Comparison of ENCODE assay signal across 14 cellular contexts in the genomic region with DNA sequence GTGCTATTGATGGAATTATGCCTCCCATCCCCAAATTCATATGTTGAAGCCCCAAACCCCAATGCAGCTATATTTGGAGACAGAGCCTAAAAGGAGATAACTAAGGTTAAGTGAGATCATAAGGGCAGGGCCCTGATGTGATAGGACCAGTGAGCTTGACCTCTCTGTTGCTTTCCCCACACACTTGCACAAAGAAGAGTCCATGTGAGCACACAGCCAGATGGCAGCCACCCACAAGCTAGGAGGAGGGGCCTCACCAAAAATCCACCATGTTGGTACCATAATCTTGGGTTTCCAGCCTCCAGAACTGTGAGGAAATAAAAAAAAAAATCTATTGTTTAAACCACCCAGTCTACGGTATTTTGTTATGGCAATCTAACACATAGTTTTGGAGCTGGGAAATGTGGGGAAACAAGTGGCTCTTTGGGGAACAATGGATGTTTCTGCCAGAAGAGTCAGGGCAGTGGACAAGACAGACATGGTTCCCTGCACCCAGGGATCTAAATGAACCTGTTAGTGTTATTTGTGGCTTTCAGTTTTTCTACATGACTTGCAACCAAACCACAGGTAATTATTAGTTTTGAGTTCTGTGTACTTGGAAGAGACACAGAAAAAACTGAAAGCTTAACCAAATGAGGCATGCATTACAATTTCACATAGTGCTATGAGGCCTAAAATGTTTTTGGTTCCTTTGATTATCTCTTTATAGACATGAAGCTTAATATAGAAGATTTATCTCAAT.
A peak's percentile ranks its signal among the peaks of the same experiment; 100 is the strongest.
DNase-seq lines count a peak whose midpoint lies in the region; ATAC-seq, FAIRE-seq and TF ChIP-seq lines count a peak whose summit lies in the region.
"Had no signal": no experiment of that assay in that cellular context is flagged by ENCODE, and none has a peak within 500 bp of the region (broad histone marks: within the 10 kb centered on the region; RNA-seq: fewer than 3 reads in every experiment).

No MANE protein-coding gene starts in this region.

- no peak overlapping the region for H3K18ac ChIP-seq in IMR-90 (ENCODE audit: low read depth, low read length)

- H3K27ac Mint-ChIP-seq in activated naive CD4-positive, alpha-beta T cell treated with anti-CD3 and anti-CD28 coated beads, Interleukin-2, amount 10 ng/mL, durations not matched to agents 7 days and 5 days: no peak overlapping the region
- H3K27ac Mint-ChIP-seq: activated CD8-positive, alpha-beta memory T cell treated with anti-CD3 and anti-CD28 coated beads, Interleukin-2, amount 10 ng/mL, durations not matched to agents 7 days and 5 days; B cell had no signal

- no peak overlapping the region for H4K5ac ChIP-seq in IMR-90 (ENCODE audit: low read depth, low read length)

- no peak for TF ChIP-seq CTCF in IMR-90 (conservative IDR thresholded peaks at IDR 0.05; ENCODE audit: low read depth, low read length)

- no peaks in the 10 kb centered on the region for H3K9me3 Mint-ChIP-seq in activated naive CD4-positive, alpha-beta T cell treated with anti-CD3 and anti-CD28 coated beads, Interleukin-2, amount 10 ng/mL, durations not matched to agents 7 days and 5 days

- no peaks in the 10 kb centered on the region for H3K36me3 Mint-ChIP-seq in activated naive CD4-positive, alpha-beta T cell treated with anti-CD3 and anti-CD28 coated beads, Interleukin-2, amount 10 ng/mL, durations not matched to agents 7 days and 5 days
- H3K36me3 Mint-ChIP-seq: activated CD8-positive, alpha-beta memory T cell treated with anti-CD3 and anti-CD28 coated beads, Interleukin-2, amount 10 ng/mL, durations not matched to agents 7 days and 5 days had no signal

- no peak overlapping the region for H3K9ac ChIP-seq in IMR-90 (ENCODE audit: low read depth, low read length)

- H3K14ac ChIP-seq in IMR-90 (replicated peaks; ENCODE audit: low read depth, low read length): peak overlapping the region; percentile 48; the same call in 1 of the 2 replicates

- no peaks in the 10 kb centered on the region for H3K9me3 ChIP-seq in IMR-90 (ENCODE audit: control insufficient read depth, insufficient read depth, low read length)

- TF ChIP-seq POLR2A in GM12891 (IDR thresholded peaks at IDR 0.05; ENCODE audit: low read depth, low read length) (no peak), IMR-90 (IDR thresholded peaks at IDR 0.05; ENCODE audit: low read depth, low read length) (no peak)

- peak; percentile 11 for DNase-seq in GM12891 (ENCODE audit: insufficient read length, low spot score)
- no peak for DNase-seq in IMR-90
- no peak for DNase-seq in effector CD8-positive, alpha-beta T cell (lab: John Stamatoyannopoulos, UW)
- no peak for DNase-seq in NCI-H524 treated with DMSO at 0.1 percent for 48 hours (lab: John Stamatoyannopoulos, UW)
- DNase-seq in cardiac septum (ENCODE audit: low spot score): no peak
- no peak for DNase-seq in activated naive CD4-positive, alpha-beta T cell treated with anti-CD3 and anti-CD28 coated beads, Interleukin-2, amount 10 ng/mL, durations not matched to agents 7 days and 5 days
- DNase-seq: activated CD8-positive, alpha-beta memory T cell treated with anti-CD3 and anti-CD28 coated beads, Interleukin-2, amount 10 ng/mL, durations not matched to agents 7 days and 5 days; Karpas-422; retina; SW 1271 had no signal

- H2BK20ac ChIP-seq in IMR-90 (ENCODE audit: low read depth, low read length): no peak overlapping the region

- H2AK5ac ChIP-seq in IMR-90 (ENCODE audit: low read depth, low read length): 0 out of 2 replicates have a peak overlapping the region, but pooled peaks have one; percentile 15

- peaks cover 18% of the 10 kb centered on the region for H3K36me3 ChIP-seq in IMR-90 (ENCODE audit: control insufficient read depth, insufficient read depth, low read length)

- no peak overlapping the region; the same call in 1 of the 2 replicates for H3K23ac ChIP-seq in IMR-90 (ENCODE audit: low read depth, low read length)

- H4K20me1 ChIP-seq in IMR-90 (ENCODE audit: insufficient read depth, low read length): no peaks in the 10 kb centered on the region

- no peaks in the 10 kb centered on the region for H3K4me1 Mint-ChIP-seq in activated naive CD4-positive, alpha-beta T cell treated with anti-CD3 and anti-CD28 coated beads, Interleukin-2, amount 10 ng/mL, durations not matched to agents 7 days and 5 days
- H3K4me1 Mint-ChIP-seq: activated CD8-positive, alpha-beta memory T cell treated with anti-CD3 and anti-CD28 coated beads, Interleukin-2, amount 10 ng/mL, durations not matched to agents 7 days and 5 days had no signal

- TF ChIP-seq RAD21 in IMR-90 (IDR thresholded peaks at IDR 0.05; ENCODE audit: low read length): no peak

- no CpG with 5 or more reads among the region's 1 CpG for WGBS in IMR-90 (ENCODE audit: extremely low coverage in 2 of 2, insufficient read length in 1 of 2), 2 experiments

- H2BK5ac ChIP-seq in IMR-90 (ENCODE audit: low read depth, low read length, poor library complexity, severe bottlenecking): no peak overlapping the region

- POLR2A ChIA-PET in IMR-90 (lab: Charles Lee; ENCODE audit: unreplicated experiment): no interaction called here

- peak; percentile 84 for FAIRE-seq in GM12891 (lab: Jason Lieb, UNC)
- FAIRE-seq: bronchial epithelial cell had no signal

- H3K27me3 Mint-ChIP-seq in activated naive CD4-positive, alpha-beta T cell treated with anti-CD3 and anti-CD28 coated beads, Interleukin-2, amount 10 ng/mL, durations not matched to agents 7 days and 5 days: no peaks in the 10 kb centered on the region

- BruUV-seq in IMR-90 (replicated peaks; lab: Mats Ljungman, UMichigan): no TSS peak

- H4K91ac ChIP-seq in IMR-90 (ENCODE audit: insufficient read depth, low read depth, low read length): no peak overlapping the region

- H3K4me2 ChIP-seq in IMR-90 (ENCODE audit: low read depth, low read length): no peak overlapping the region

- H3K9me1 ChIP-seq in IMR-90 (ENCODE audit: insufficient read depth, low read length): peaks cover 15% of the 10 kb centered on the region

- no peak overlapping the region for H3K56ac ChIP-seq in IMR-90 (ENCODE audit: extremely low read depth, insufficient read depth, low read length)

- intact Hi-C loops in IMR-90 (cut with micrococcal nuclease): no loop called here
- intact Hi-C loops in cardiac septum (cut with DNase I): no loop called here

- ATAC-seq in GM19452 (IDR thresholded peaks at IDR 0.05; ENCODE audit: unreplicated experiment) (peak; percentile 94), HG02885 (IDR thresholded peaks at IDR 0.05; ENCODE audit: poor library complexity, unreplicated experiment) (peak; percentile 94), IMR-90 (ENCODE audit: low read depth) (no peak)
- ATAC-seq: activated CD8-positive, alpha-beta memory T cell treated with anti-CD3 and anti-CD28 coated beads, Interleukin-2, amount 10 ng/mL, durations not matched to agents 7 days and 5 days had no signal

- no peak overlapping the region for H2BK15ac ChIP-seq in IMR-90 (ENCODE audit: low read depth, low read length)

- H2AK9ac ChIP-seq in IMR-90 (replicated peaks; ENCODE audit: low read depth, low read length, poor library complexity): no peak overlapping the region

- in situ Hi-C loops in IMR-90 (cut with MboI; ENCODE audit: low sequenced_read_pairs): no loop called here

- H3K4me1 ChIP-seq in IMR-90 (ENCODE audit: control insufficient read depth, insufficient read depth, low read length): peaks cover 16% of the 10 kb centered on the region

- H2AFZ ChIP-seq in IMR-90 (replicated peaks; ENCODE audit: low read length, poor library complexity): no peak overlapping the region

- dilution Hi-C loops in IMR-90 (cut with HindIII; ENCODE audit: low sequenced_read_pairs, unreplicated experiment): no loop called here

- no peaks in the 10 kb centered on the region for H3K27me3 ChIP-seq in IMR-90 (ENCODE audit: control insufficient read depth, insufficient read depth, low read length)

- H3K79me1 ChIP-seq in IMR-90 (ENCODE audit: low read depth in 1 of 2, low read length in 2 of 2): peaks cover 33 to 54% of the 10 kb centered on the region in 2 experiments

- no peak overlapping the region for H3K4me3 ChIP-seq in IMR-90 (ENCODE audit: insufficient read depth, low read depth, low read length)

- H4K8ac ChIP-seq in IMR-90 (ENCODE audit: low read depth in 2 of 2, low read length in 2 of 2): 0 out of 4 replicates have a peak overlapping the region, but pooled peaks of 1 of the 2 experiments have one; percentile 5

- H3K27ac ChIP-seq in IMR-90 (ENCODE audit: insufficient read depth, low read length): peak overlapping the region; percentile 37; the same call in 1 of the 2 replicates

- no peak overlapping the region for H3K4ac ChIP-seq in IMR-90 (ENCODE audit: low read depth, low read length)

- H2BK120ac ChIP-seq in IMR-90 (ENCODE audit: low read depth, low read length): peak overlapping the region; percentile 10; the same call in 1 of the 2 replicates

- CTCF ChIA-PET in IMR-90 (lab: Yijun Ruan, JAX): no interaction called here
- CTCF ChIA-PET in activated naive CD4-positive, alpha-beta T cell treated with anti-CD3 and anti-CD28 coated beads, Interleukin-2, amount 10 ng/mL, durations not matched to agents 7 days and 5 days (lab: Charles Lee): no interaction called here

- H3K4me3 Mint-ChIP-seq in activated naive CD4-positive, alpha-beta T cell treated with anti-CD3 and anti-CD28 coated beads, Interleukin-2, amount 10 ng/mL, durations not matched to agents 7 days and 5 days: no peak overlapping the region
- H3K4me3 Mint-ChIP-seq: activated CD8-positive, alpha-beta memory T cell treated with anti-CD3 and anti-CD28 coated beads, Interleukin-2, amount 10 ng/mL, durations not matched to agents 7 days and 5 days; B cell had no signal

TF ChIP-seq in GM12891, 5 proteins besides CTCF, POLR2A, EP300 and RAD21:
- TF ChIP-seq POU2F2 (IDR thresholded peaks at IDR 0.05; ENCODE audit: low read depth, low read length): peak; percentile 29; the same call in 1 of the 2 replicates
- TF ChIP-seq PAX5 (IDR thresholded peaks at IDR 0.05; ENCODE audit: insufficient read depth, low read length, severe bottlenecking): peak; percentile 97
- TF ChIP-seq POLR2AphosphoS5 (IDR thresholded peaks at IDR 0.05; ENCODE audit: low read depth, low read length): no peak
- no peak for TF ChIP-seq SPI1 (IDR thresholded peaks at IDR 0.05; ENCODE audit: low read depth, low read length)

TF ChIP-seq in IMR-90, 13 proteins besides CTCF, POLR2A, EP300 and RAD21:
- TF ChIP-seq RCOR1 (IDR thresholded peaks at IDR 0.05; ENCODE audit: insufficient replicate concordance, low read length) (no peak), BHLHE40 (IDR thresholded peaks at IDR 0.05; ENCODE audit: low read depth, low read length) (no peak), MAZ (IDR thresholded peaks at IDR 0.05; ENCODE audit: borderline replicate concordance, low read depth, low read length) (no peak)
